Comparison of ENCODE assay signal across 8 cellular contexts in genomic region chr19:2051771-2052704, GRCh38. TPM values are rescaled to one million over a fixed set of nuclear protein-coding genes. Genes with fewer than 3 reads are reported as not detected.
A peak's percentile ranks its signal among the peaks of the same experiment; 100 is the strongest.
DNase-seq lines count a peak whose midpoint lies in the region; ATAC-seq and TF ChIP-seq lines count a peak whose summit lies in the region.

No MANE protein-coding gene starts in this region.

- H3K27me3 Mint-ChIP-seq in memory B cell (no peaks in the 10 kb centered on the region), type B pancreatic cell (no peaks in the 10 kb centered on the region)

- no peaks in the 10 kb centered on the region for H3K9me3 Mint-ChIP-seq in memory B cell
- H3K9me3 Mint-ChIP-seq in type B pancreatic cell, result no peaks in the 10 kb centered on the region

- peak; percentile 15 for TF ChIP-seq CTCF in GM06990 (IDR thresholded peaks at IDR 0.05; ENCODE audit: insufficient read depth, low read length, poor library complexity, severe bottlenecking)
- no peak for TF ChIP-seq CTCF in adrenal gland (IDR thresholded peaks at IDR 0.05)
- no peak for TF ChIP-seq CTCF in type B pancreatic cell (conservative IDR thresholded peaks at IDR 0.05)

- H3K4me3 Mint-ChIP-seq in memory B cell, result peak overlapping the region; percentile 80
- H3K4me3 Mint-ChIP-seq in type B pancreatic cell, result peak overlapping the region; percentile 80

- H3K4me3 ChIP-seq in GM06990 (replicated peaks; ENCODE audit: low read depth, low read length), result peak overlapping the region; percentile 55; the same call in 1 of the 2 replicates
- H3K4me3 ChIP-seq in adrenal gland, result peak overlapping the region in 1 of 4 donors; percentile 99

- peaks cover 38% of the 10 kb centered on the region for H3K4me1 Mint-ChIP-seq in memory B cell
- peaks cover 5% of the 10 kb centered on the region for H3K4me1 Mint-ChIP-seq in type B pancreatic cell (ENCODE audit: unreplicated experiment)

- 48 to 58% (median 56%) methylated on average over 15 to 18 of the region's 18 CpGs for WGBS in adrenal gland, 4 donors

- peak; percentile 81 for DNase-seq in GM06990 (ENCODE audit: extremely low read depth, insufficient read length)
- peak; percentile 25 for DNase-seq in MV-4-11 (lab: John Stamatoyannopoulos, UW)
- peak in 3 of 7 donors; percentile 50 to 79 (median 69) for DNase-seq in adrenal gland
- DNase-seq in memory B cell (ENCODE audit: low spot score in 2 of 2), result peak; percentile 79 to 80
- no peak for DNase-seq in type B pancreatic cell (ENCODE audit: extremely low spot score, unreplicated experiment)
- DNase-seq in NCI-H1105 treated with DMSO at 0.1 percent for 48 hours (lab: John Stamatoyannopoulos, UW), result no peak
- DNase-seq in NCI-H2081 treated with DMSO at 0.1 percent for 48 hours (lab: John Stamatoyannopoulos, UW), result no peak
- DNase-seq in NCI-H82 treated with DMSO at 0.1 percent for 48 hours (lab: John Stamatoyannopoulos, UW; ENCODE audit: unreplicated experiment), result no peak

- H3K27ac Mint-ChIP-seq in memory B cell (peak overlapping the region; percentile 99), type B pancreatic cell (peak overlapping the region; percentile 74)

- TF ChIP-seq POLR2A in adrenal gland (IDR thresholded peaks at IDR 0.05), result no peak

- peaks cover 46 to 51% of the 10 kb centered on the region in 2 donors for H3K4me1 ChIP-seq in adrenal gland (replicated peaks in 1 of 2)

- H3K36me3 Mint-ChIP-seq in memory B cell (peaks cover 6% of the 10 kb centered on the region), type B pancreatic cell (no peaks in the 10 kb centered on the region)

- ATAC-seq in memory B cell (ENCODE audit: low read depth), result peak; percentile 43

- H3K36me3 ChIP-seq in GM06990 (ENCODE audit: control insufficient read depth, insufficient read depth, low read length) (peaks cover 16% of the 10 kb centered on the region), adrenal gland (replicated peaks in 1 of 2) (peaks cover 0 to 12% of the 10 kb centered on the region in 2 donors)

- H3K9me3 ChIP-seq in adrenal gland (replicated peaks in 1 of 3), result no peaks in the 10 kb centered on the region

- H3K27ac ChIP-seq in adrenal gland, result peak overlapping the region in 4 of 5 donors; percentile 64 to 99 (median 98)

- intact Hi-C loops in adrenal gland (cut with DNase I), result no loop called here

- no peaks in the 10 kb centered on the region for H3K27me3 ChIP-seq in GM06990 (replicated peaks; ENCODE audit: control insufficient read depth, insufficient read depth, low read length)
- no peaks in the 10 kb centered on the region for H3K27me3 ChIP-seq in adrenal gland

RNA-seq across cellular contexts. Expression of gene MKNK2, which starts 1.0 kb away (rescaled TPM):
- total RNA-seq in adrenal gland (100 to 1,000 TPM; 106 to 440 (median 171) TPM), type B pancreatic cell (ENCODE audit: low replicate concordance) (118 and 120 TPM in 2 replicates)
- polyA plus RNA-seq in adrenal gland, result 100 to 1,000 TPM in 2 of 3 donors, 10 to 100 TPM in 1; 30.4 to 238 (median 140) TPM

RNA-seq across cellular contexts. Expression of gene BTBD2, which starts 36.5 kb away (rescaled TPM):
- total RNA-seq in adrenal gland, result 100 to 1,000 TPM in 1 of 8 donors, 10 to 100 TPM in 7; 55.0 to 122 (median 82.4) TPM
- 10 to 100 TPM; 11.8 to 87.5 (median 57.7) TPM for polyA plus RNA-seq in adrenal gland
- total RNA-seq in type B pancreatic cell (ENCODE audit: low replicate concordance), result 72.5 and 118 TPM in 2 replicates

RNA-seq across cellular contexts. Expression of gene MOB3A, which starts 44.1 kb away (rescaled TPM):
- 10 to 100 TPM; 25.5 to 54.0 (median 45.2) TPM for total RNA-seq in adrenal gland
- 10 to 100 TPM; 13.6 to 22.4 (median 16.0) TPM for polyA plus RNA-seq in adrenal gland
- total RNA-seq in type B pancreatic cell (ENCODE audit: low replicate concordance), result 34.6 and 37.8 TPM in 2 replicates

RNA-seq across cellular contexts. Expression of gene IZUMO4, which starts 44.7 kb away (rescaled TPM):
- total RNA-seq in adrenal gland (1 to 10 TPM in 6 of 8 donors, under 1 TPM in 2; 0.69 to 8.7 (median 2.1) TPM), type B pancreatic cell (ENCODE audit: low replicate concordance) (4.9 and 7.4 TPM in 2 replicates)
- 10 to 100 TPM in 2 of 3 donors, 1 to 10 TPM in 1; 2.6 to 24.6 (median 17.4) TPM for polyA plus RNA-seq in adrenal gland

Comparison
In these comparisons a context has a peak if more than half of its experiments do, and no peak if none do; other contexts are left out.
1. DNase-seq: peak in GM06990 (single experiment), MV-4-11 (single experiment) and memory B cell (2 of 2); none in type B pancreatic cell (single experiment), NCI-H1105 treated with DMSO at 0.1 percent for 48 hours (single experiment), NCI-H2081 treated with DMSO at 0.1 percent for 48 hours (single experiment) and NCI-H82 treated with DMSO at 0.1 percent for 48 hours (single experiment).